In the genomic region with DNA sequence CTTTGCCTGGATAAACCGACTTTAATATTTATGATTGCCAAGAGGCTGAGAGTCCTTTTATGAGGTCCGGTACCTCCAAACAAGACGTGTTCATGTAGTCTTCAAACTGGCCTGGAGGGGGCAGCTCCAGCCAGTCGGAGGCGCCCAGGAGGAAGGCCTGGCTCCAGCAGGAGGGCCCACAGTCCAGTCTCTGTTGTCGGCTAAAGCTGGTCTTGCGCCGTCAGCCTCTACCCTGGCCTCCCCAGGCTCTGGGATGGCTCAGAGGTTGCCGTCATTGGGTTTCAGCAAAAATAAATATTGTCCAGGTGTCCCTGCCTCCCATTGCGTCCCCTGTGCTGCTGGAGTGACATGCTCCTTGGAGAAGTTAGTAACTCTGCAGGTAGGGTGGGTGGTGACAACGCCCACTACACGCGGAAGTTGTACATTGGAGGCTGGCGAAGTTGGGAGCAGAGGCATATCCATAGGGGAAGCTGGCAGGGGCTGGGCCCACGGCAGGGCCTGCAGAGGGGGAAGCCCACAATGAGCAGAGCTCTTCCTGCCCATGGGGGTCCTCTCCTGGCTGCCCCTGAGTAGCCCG, we compare ENCODE assay signal across 1 cellular context.
A peak's percentile ranks its signal among the peaks of the same experiment; 100 is the strongest.
TF ChIP-seq lines count a peak whose summit lies in the region.

No MANE protein-coding gene starts in this region.

TF ChIP-seq in K562, 482 proteins besides CTCF, POLR2A, EP300 and RAD21 (continued from another document and continues in another):
- TF ChIP-seq, protein P1, sequence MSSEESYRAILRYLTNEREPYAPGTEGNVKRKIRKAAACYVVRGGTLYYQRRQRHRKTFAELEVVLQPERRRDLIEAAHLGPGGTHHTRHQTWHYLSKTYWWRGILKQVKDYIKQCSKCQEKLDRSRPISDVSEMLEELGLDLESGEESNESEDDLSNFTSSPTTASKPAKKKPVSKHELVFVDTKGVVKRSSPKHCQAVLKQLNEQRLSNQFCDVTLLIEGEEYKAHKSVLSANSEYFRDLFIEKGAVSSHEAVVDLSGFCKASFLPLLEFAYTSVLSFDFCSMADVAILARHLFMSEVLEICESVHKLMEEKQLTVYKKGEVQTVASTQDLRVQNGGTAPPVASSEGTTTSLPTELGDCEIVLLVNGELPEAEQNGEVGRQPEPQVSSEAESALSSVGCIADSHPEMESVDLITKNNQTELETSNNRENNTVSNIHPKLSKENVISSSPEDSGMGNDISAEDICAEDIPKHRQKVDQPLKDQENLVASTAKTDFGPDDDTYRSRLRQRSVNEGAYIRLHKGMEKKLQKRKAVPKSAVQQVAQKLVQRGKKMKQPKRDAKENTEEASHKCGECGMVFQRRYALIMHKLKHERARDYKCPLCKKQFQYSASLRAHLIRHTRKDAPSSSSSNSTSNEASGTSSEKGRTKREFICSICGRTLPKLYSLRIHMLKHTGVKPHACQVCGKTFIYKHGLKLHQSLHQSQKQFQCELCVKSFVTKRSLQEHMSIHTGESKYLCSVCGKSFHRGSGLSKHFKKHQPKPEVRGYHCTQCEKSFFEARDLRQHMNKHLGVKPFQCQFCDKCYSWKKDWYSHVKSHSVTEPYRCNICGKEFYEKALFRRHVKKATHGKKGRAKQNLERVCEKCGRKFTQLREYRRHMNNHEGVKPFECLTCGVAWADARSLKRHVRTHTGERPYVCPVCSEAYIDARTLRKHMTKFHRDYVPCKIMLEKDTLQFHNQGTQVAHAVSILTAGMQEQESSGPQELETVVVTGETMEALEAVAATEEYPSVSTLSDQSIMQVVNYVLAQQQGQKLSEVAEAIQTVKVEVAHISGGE (CRISPR knock-in tag; IDR thresholded peaks at IDR 0.05): 0 out of 6 replicates have a peak, but pooled peaks of 1 of the 3 experiments have one; percentile 11
- TF ChIP-seq TBL1XR1 (IDR thresholded peaks at IDR 0.05; ENCODE audit: low read length in 2 of 2): peak in 1 of 2 experiments; percentile 35; a peak in 2 of 4 replicates
- no peak for TF ChIP-seq ADNP (tag; IDR thresholded peaks at IDR 0.05)
- TF ChIP-seq ELF2 (CRISPR knock-in tag; IDR thresholded peaks at IDR 0.05): peak; percentile 79
- TF ChIP-seq, protein P2, sequence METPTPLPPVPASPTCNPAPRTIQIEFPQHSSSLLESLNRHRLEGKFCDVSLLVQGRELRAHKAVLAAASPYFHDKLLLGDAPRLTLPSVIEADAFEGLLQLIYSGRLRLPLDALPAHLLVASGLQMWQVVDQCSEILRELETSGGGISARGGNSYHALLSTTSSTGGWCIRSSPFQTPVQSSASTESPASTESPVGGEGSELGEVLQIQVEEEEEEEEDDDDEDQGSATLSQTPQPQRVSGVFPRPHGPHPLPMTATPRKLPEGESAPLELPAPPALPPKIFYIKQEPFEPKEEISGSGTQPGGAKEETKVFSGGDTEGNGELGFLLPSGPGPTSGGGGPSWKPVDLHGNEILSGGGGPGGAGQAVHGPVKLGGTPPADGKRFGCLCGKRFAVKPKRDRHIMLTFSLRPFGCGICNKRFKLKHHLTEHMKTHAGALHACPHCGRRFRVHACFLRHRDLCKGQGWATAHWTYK (CRISPR knock-in tag; IDR thresholded peaks at IDR 0.05): peak; percentile 78; the same call in 1 of the 2 replicates
- TF ChIP-seq IFI16 (CRISPR knock-in tag; IDR thresholded peaks at IDR 0.05): peak; percentile 19; the same call in 1 of the 2 replicates
- TF ChIP-seq, protein P3, sequence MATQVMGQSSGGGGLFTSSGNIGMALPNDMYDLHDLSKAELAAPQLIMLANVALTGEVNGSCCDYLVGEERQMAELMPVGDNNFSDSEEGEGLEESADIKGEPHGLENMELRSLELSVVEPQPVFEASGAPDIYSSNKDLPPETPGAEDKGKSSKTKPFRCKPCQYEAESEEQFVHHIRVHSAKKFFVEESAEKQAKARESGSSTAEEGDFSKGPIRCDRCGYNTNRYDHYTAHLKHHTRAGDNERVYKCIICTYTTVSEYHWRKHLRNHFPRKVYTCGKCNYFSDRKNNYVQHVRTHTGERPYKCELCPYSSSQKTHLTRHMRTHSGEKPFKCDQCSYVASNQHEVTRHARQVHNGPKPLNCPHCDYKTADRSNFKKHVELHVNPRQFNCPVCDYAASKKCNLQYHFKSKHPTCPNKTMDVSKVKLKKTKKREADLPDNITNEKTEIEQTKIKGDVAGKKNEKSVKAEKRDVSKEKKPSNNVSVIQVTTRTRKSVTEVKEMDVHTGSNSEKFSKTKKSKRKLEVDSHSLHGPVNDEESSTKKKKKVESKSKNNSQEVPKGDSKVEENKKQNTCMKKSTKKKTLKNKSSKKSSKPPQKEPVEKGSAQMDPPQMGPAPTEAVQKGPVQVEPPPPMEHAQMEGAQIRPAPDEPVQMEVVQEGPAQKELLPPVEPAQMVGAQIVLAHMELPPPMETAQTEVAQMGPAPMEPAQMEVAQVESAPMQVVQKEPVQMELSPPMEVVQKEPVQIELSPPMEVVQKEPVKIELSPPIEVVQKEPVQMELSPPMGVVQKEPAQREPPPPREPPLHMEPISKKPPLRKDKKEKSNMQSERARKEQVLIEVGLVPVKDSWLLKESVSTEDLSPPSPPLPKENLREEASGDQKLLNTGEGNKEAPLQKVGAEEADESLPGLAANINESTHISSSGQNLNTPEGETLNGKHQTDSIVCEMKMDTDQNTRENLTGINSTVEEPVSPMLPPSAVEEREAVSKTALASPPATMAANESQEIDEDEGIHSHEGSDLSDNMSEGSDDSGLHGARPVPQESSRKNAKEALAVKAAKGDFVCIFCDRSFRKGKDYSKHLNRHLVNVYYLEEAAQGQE (CRISPR knock-in tag; IDR thresholded peaks at IDR 0.05; ENCODE audit: low read depth): peak; percentile 69; the same call in 1 of the 2 replicates
- TF ChIP-seq, protein P4, sequence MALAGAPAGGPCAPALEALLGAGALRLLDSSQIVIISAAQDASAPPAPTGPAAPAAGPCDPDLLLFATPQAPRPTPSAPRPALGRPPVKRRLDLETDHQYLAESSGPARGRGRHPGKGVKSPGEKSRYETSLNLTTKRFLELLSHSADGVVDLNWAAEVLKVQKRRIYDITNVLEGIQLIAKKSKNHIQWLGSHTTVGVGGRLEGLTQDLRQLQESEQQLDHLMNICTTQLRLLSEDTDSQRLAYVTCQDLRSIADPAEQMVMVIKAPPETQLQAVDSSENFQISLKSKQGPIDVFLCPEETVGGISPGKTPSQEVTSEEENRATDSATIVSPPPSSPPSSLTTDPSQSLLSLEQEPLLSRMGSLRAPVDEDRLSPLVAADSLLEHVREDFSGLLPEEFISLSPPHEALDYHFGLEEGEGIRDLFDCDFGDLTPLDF (CRISPR knock-in tag; IDR thresholded peaks at IDR 0.05): 0 out of 2 replicates have a peak, but pooled peaks have one; percentile 44
- TF ChIP-seq, protein P5, sequence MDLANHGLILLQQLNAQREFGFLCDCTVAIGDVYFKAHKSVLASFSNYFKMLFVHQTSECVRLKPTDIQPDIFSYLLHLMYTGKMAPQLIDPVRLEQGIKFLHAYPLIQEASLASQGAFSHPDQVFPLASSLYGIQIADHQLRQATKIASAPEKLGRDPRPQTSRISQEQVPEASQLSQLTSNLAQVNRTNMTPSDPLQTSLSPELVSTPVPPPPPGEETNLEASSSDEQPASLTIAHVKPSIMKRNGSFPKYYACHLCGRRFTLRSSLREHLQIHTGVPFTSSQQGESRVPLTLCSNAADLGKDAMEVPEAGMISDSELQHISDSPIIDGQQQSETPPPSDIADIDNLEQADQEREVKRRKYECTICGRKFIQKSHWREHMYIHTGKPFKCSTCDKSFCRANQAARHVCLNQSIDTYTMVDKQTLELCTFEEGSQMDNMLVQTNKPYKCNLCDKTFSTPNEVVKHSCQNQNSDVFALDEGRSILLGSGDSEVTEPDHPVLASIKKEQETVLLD (IDR thresholded peaks at IDR 0.05): no peak
- TF ChIP-seq ZNF121 (CRISPR knock-in tag; conservative IDR thresholded peaks at IDR 0.05): no peak
- no peak for TF ChIP-seq CTBP1 (IDR thresholded peaks at IDR 0.05; ENCODE audit: borderline replicate concordance)
- TF ChIP-seq, protein P6, sequence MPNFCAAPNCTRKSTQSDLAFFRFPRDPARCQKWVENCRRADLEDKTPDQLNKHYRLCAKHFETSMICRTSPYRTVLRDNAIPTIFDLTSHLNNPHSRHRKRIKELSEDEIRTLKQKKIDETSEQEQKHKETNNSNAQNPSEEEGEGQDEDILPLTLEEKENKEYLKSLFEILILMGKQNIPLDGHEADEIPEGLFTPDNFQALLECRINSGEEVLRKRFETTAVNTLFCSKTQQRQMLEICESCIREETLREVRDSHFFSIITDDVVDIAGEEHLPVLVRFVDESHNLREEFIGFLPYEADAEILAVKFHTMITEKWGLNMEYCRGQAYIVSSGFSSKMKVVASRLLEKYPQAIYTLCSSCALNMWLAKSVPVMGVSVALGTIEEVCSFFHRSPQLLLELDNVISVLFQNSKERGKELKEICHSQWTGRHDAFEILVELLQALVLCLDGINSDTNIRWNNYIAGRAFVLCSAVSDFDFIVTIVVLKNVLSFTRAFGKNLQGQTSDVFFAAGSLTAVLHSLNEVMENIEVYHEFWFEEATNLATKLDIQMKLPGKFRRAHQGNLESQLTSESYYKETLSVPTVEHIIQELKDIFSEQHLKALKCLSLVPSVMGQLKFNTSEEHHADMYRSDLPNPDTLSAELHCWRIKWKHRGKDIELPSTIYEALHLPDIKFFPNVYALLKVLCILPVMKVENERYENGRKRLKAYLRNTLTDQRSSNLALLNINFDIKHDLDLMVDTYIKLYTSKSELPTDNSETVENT (CRISPR knock-in tag; IDR thresholded peaks at IDR 0.05): peak; percentile 52
- TF ChIP-seq WHSC1 (IDR thresholded peaks at IDR 0.05; ENCODE audit: low read length): peak; percentile 77
- TF ChIP-seq, protein P7, sequence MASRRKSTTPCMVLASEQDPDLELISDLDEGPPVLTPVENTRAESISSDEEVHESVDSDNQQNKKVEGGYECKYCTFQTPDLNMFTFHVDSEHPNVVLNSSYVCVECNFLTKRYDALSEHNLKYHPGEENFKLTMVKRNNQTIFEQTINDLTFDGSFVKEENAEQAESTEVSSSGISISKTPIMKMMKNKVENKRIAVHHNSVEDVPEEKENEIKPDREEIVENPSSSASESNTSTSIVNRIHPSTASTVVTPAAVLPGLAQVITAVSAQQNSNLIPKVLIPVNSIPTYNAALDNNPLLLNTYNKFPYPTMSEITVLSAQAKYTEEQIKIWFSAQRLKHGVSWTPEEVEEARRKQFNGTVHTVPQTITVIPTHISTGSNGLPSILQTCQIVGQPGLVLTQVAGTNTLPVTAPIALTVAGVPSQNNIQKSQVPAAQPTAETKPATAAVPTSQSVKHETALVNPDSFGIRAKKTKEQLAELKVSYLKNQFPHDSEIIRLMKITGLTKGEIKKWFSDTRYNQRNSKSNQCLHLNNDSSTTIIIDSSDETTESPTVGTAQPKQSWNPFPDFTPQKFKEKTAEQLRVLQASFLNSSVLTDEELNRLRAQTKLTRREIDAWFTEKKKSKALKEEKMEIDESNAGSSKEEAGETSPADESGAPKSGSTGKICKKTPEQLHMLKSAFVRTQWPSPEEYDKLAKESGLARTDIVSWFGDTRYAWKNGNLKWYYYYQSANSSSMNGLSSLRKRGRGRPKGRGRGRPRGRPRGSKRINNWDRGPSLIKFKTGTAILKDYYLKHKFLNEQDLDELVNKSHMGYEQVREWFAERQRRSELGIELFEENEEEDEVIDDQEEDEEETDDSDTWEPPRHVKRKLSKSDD (conservative IDR thresholded peaks at IDR 0.05; ENCODE audit: low read length): peak; percentile 69; the same call in 1 of the 2 replicates
- TF ChIP-seq CAMTA2 (CRISPR knock-in tag; conservative IDR thresholded peaks at IDR 0.05): 0 out of 2 replicates have a peak, but pooled peaks have one; percentile 75
- TF ChIP-seq, protein P8, sequence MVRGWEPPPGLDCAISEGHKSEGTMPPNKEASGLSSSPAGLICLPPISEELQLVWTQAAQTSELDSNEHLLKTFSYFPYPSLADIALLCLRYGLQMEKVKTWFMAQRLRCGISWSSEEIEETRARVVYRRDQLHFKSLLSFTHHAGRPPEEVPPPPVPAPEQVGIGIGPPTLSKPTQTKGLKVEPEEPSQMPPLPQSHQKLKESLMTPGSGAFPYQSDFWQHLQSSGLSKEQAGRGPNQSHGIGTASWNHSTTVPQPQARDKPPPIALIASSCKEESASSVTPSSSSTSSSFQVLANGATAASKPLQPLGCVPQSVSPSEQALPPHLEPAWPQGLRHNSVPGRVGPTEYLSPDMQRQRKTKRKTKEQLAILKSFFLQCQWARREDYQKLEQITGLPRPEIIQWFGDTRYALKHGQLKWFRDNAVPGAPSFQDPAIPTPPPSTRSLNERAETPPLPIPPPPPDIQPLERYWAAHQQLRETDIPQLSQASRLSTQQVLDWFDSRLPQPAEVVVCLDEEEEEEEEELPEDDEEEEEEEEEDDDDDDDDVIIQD (CRISPR knock-in tag; IDR thresholded peaks at IDR 0.05): 0 out of 2 replicates have a peak, but pooled peaks have one; percentile 17
- no peak for TF ChIP-seq ATF1 (CRISPR knock-in tag; IDR thresholded peaks at IDR 0.05)
- TF ChIP-seq ATF1 (tag; IDR thresholded peaks at IDR 0.05): peak; percentile 77
- TF ChIP-seq, protein P9, sequence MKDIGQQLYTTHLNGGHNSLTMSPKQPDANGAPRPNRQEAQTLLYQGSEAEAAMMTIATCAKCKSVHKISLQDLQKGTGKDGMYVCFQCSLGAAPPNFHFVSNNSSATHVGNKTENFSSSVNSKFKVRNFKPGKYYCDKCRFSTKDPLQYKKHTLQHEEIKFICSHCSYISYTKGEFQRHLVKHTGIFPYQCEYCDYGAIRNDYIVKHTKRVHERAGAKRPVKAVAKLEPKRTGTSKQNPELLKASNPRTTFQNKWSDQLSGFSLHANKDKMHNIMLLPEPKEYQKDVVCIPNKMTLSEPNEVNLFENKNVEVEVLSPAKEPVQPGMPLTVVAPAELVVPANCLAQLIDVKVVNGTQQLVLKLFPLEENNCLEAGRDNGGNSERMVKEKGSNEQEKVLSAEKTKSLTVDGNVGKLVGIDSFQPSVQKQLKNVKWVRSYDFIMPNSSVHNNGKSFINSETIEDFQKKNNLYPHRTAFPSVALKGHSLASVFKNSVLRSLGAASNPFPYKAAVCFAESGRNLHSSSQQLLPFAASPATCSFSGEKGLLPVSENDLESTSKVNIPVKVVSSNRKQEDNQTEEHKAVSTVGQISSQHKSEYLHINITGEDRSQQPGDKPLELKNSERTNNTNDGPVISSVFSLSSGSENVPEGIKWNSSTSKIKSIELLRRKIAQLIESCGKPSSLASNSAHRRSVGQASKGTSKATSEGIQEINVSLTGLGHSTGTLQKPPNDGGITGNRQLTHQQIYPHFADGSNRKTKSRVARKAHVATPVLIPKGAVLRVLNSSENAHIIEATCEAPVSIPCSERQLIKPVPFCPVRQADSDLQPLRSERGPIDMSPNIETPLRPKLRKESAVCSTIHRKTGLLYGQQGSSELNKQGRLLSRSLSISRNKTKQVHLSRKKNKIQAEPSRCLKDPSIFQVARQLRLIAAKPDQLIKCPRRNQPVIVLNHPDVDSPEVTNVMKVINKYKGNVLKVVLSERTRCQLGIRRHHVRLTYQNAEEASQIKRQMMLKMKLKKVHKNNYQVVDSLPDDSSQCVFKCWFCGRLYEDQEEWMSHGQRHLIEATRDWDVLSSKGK (CRISPR knock-in tag; IDR thresholded peaks at IDR 0.05): no peak
- no peak for TF ChIP-seq MCM7 (IDR thresholded peaks at IDR 0.05)
- TF ChIP-seq ZNF76 (CRISPR knock-in tag; IDR thresholded peaks at IDR 0.05; ENCODE audit: borderline replicate concordance): 0 out of 2 replicates have a peak, but pooled peaks have one; percentile 25
- TF ChIP-seq FUS (optimal IDR thresholded peaks at IDR 0.05; ENCODE audit: low read depth, low read length): no peak
- peak; percentile 82; the same call in 1 of the 2 replicates for TF ChIP-seq SREBF1 (IDR thresholded peaks at IDR 0.05; ENCODE audit: borderline replicate concordance, low read depth, low read length)
- 0 out of 2 replicates have a peak, but pooled peaks have one; percentile 59 for TF ChIP-seq HDAC8 (tag; IDR thresholded peaks at IDR 0.05)
- TF ChIP-seq ZNF41 (CRISPR knock-in tag; conservative IDR thresholded peaks at IDR 0.05): 0 out of 2 replicates have a peak, but pooled peaks have one; percentile 39
- TF ChIP-seq ZFP30 (CRISPR knock-in tag; IDR thresholded peaks at IDR 0.05; ENCODE audit: borderline replicate concordance): no peak
- no peak for TF ChIP-seq NCOA6 (IDR thresholded peaks at IDR 0.05)
- TF ChIP-seq ZNF507 (tag; conservative IDR thresholded peaks at IDR 0.05): no peak
- peak; percentile 46; the same call in 1 of the 2 replicates for TF ChIP-seq ZNF133 (CRISPR knock-in tag; IDR thresholded peaks at IDR 0.05)
